Comparison of ENCODE assay signal across 7 cellular contexts in genomic region chr9:114122628-114123027, GRCh38. TPM values are rescaled to one million over a fixed set of nuclear protein-coding genes. Genes with fewer than 3 reads are reported as not detected.
"Had no signal": no experiment of that assay in that cellular context is flagged by ENCODE, and none has a peak within 500 bp of the region (broad histone marks: within the 10 kb centered on the region; RNA-seq: fewer than 3 reads in every experiment).

No MANE protein-coding gene starts in this region.

- H3K4me3 ChIP-seq: GM23248 had no signal

- H3K4me3 Mint-ChIP-seq: H9, IgD-negative memory B cell had no signal

- H3K27ac ChIP-seq: GM23248 had no signal

- H3K9ac ChIP-seq: GM23248 had no signal

- H3K27ac Mint-ChIP-seq: IgD-negative memory B cell had no signal

- H2AFZ ChIP-seq: GM23248 had no signal

- DNase-seq: H9, HCEC 1CT had no signal

- FAIRE-seq: H1, H54, HTR-8/SVneo had no signal

- H3K4me1 Mint-ChIP-seq: IgD-negative memory B cell had no signal

RNA-seq across cellular contexts. Expression of gene KIF12, which starts 23.5 kb away (rescaled TPM):
- total RNA-seq: GM23248 had no signal
- polyA plus RNA-seq: GM23248, IgD-negative memory B cell had no signal

RNA-seq across cellular contexts. Expression of gene COL27A1, which starts 32.7 kb away (rescaled TPM):
- polyA plus RNA-seq: IgD-negative memory B cell had no signal

RNA-seq across cellular contexts. Expression of gene AMBP, which starts 44.5 kb away (rescaled TPM):
- total RNA-seq: GM23248 had no signal
- polyA plus RNA-seq: GM23248, IgD-negative memory B cell had no signal
